Comparison of ENCODE assay signal across 25 cellular contexts in genomic region chr9:92403153-92403552, GRCh38. TPM values are rescaled to one million over a fixed set of nuclear protein-coding genes. Genes with fewer than 3 reads are reported as not detected.
DNase-seq lines count a peak whose midpoint lies in the region; ATAC-seq and TF ChIP-seq lines count a peak whose summit lies in the region.
"Had no signal": no experiment of that assay in that cellular context is flagged by ENCODE, and none has a peak within 500 bp of the region (broad histone marks: within the 10 kb centered on the region; RNA-seq: fewer than 3 reads in every experiment).

No MANE protein-coding gene starts in this region.

- no peaks in the 10 kb centered on the region for H3K27me3 ChIP-seq in esophagus muscularis mucosa
- H3K27me3 ChIP-seq in tibial nerve: no peaks in the 10 kb centered on the region
- H3K27me3 ChIP-seq in dorsolateral prefrontal cortex: no peaks in the 10 kb centered on the region
- H3K27me3 ChIP-seq: neutrophil, SJCRH30, stomach, upper lobe of left lung had no signal

- TF ChIP-seq EP300 in esophagus muscularis mucosa (IDR thresholded peaks at IDR 0.05): no peak
- TF ChIP-seq EP300 in tibial nerve (IDR thresholded peaks at IDR 0.05): no peak

- intact Hi-C loops in esophagus muscularis mucosa (cut with DNase I) (no loop called here), dorsolateral prefrontal cortex (cut with DNase I) (no loop called here)

- WGBS in esophagus muscularis mucosa: 29% methylated on average over 3 of the region's 3 CpGs
- WGBS in tibial nerve, 2 donors: 46 to 57% methylated on average over 3 of the region's 3 CpGs

- peaks cover 8% of the 10 kb centered on the region for H3K9me3 Mint-ChIP-seq in nephron
- H3K9me3 Mint-ChIP-seq: central memory CD8-positive, alpha-beta T cell had no signal

- no peak for ATAC-seq in HG03460 (IDR thresholded peaks at IDR 0.05; ENCODE audit: unreplicated experiment)
- ATAC-seq: HepG2 had no signal

- no peaks in the 10 kb centered on the region for H3K36me3 ChIP-seq in esophagus muscularis mucosa
- H3K36me3 ChIP-seq in tibial nerve: peaks cover 0 to 6% (median 0%) of the 10 kb centered on the region in 3 donors
- H3K36me3 ChIP-seq: neutrophil, prostate gland, stomach, upper lobe of left lung had no signal

- peak overlapping the region; percentile 84 to 95 (median 89) for H3K27ac Mint-ChIP-seq in nephron
- H3K27ac Mint-ChIP-seq: activated naive CD8-positive, alpha-beta T cell had no signal

- H3K4me1 ChIP-seq in esophagus muscularis mucosa (peaks cover 4 to 55% (median 44%) of the 10 kb centered on the region in 4 donors), tibial nerve (peaks cover 0 to 28% (median 11%) of the 10 kb centered on the region in 4 donors)
- H3K4me1 ChIP-seq: prostate gland, SJCRH30 had no signal

- TF ChIP-seq POLR2A in esophagus muscularis mucosa (IDR thresholded peaks at IDR 0.05; ENCODE audit: low read depth) (no peak), tibial nerve (IDR thresholded peaks at IDR 0.05) (no peak)

- peaks cover 19% of the 10 kb centered on the region for H3K36me3 Mint-ChIP-seq in nephron (ENCODE audit: low read depth)
- H3K36me3 Mint-ChIP-seq: activated naive CD8-positive, alpha-beta T cell had no signal

- peak overlapping the region; percentile 34 to 62 (median 34) for H3K27ac ChIP-seq in esophagus muscularis mucosa (replicated peaks in 1 of 4)
- H3K27ac ChIP-seq in tibial nerve: peak overlapping the region in 1 of 4 donors; percentile 65
- H3K27ac ChIP-seq in dorsolateral prefrontal cortex: peak overlapping the region in 1 of 59 donors; percentile 4
- H3K27ac ChIP-seq: neutrophil, SJCRH30, upper lobe of left lung had no signal

- DNase-seq in NCI-H69 (lab: John Stamatoyannopoulos, UW): peak; percentile 14
- DNase-seq in esophagus muscularis mucosa (ENCODE audit: extremely low spot score): no peak
- DNase-seq in tibial nerve (ENCODE audit: low spot score in 2 of 2): no peak
- no peak for DNase-seq in dorsolateral prefrontal cortex
- no peak for DNase-seq in cortex of kidney (lab: John Stamatoyannopoulos, UW)
- DNase-seq: activated CD4-positive, CD25-positive, alpha-beta regulatory T cell; C1 segment of cervical spinal cord; COR-L47; DMS53; head of caudate nucleus; NCI-H1092 treated with DMSO at 0.1 percent for 48 hours; NCI-H1930; SJCRH30; stimulated activated CD4-positive, alpha-beta T cell treated with anti-CD3 and anti-CD28 coated beads, Interleukin-2, amount 100 ng/mL, for 24 hours; stomach; upper lobe of left lung had no signal

- peak overlapping the region; percentile 73 to 89 (median 86) for H3K4me3 Mint-ChIP-seq in nephron
- H3K4me3 Mint-ChIP-seq: activated naive CD8-positive, alpha-beta T cell; central memory CD8-positive, alpha-beta T cell had no signal

- H3K4me1 Mint-ChIP-seq in nephron: peaks cover 27% of the 10 kb centered on the region

- TF ChIP-seq CTCF in esophagus muscularis mucosa (IDR thresholded peaks at IDR 0.05): no peak
- no peak for TF ChIP-seq CTCF in nephron (IDR thresholded peaks at IDR 0.05; ENCODE audit: unreplicated experiment in 3 of 3)
- TF ChIP-seq CTCF in tibial nerve (IDR thresholded peaks at IDR 0.05): no peak
- no peak for TF ChIP-seq CTCF in dorsolateral prefrontal cortex (IDR thresholded peaks at IDR 0.05 in 54 of 56, conservative IDR thresholded peaks at IDR 0.05 in 2 of 56; ENCODE audit: low read depth in 1 of 56, partially characterized antibody in 56 of 56)

- no peaks in the 10 kb centered on the region for H3K27me3 Mint-ChIP-seq in nephron (ENCODE audit: low read depth)
- H3K27me3 Mint-ChIP-seq: activated naive CD8-positive, alpha-beta T cell; central memory CD8-positive, alpha-beta T cell had no signal

- H3K4me3 ChIP-seq in esophagus muscularis mucosa (peak overlapping the region; percentile 27 to 48 (median 38)), tibial nerve (peak overlapping the region in 3 of 4 donors; percentile 4 to 31 (median 6)), dorsolateral prefrontal cortex (peak overlapping the region in 10 of 59 donors; percentile 3 to 31 (median 13))
- H3K4me3 ChIP-seq: SJCRH30, upper lobe of left lung had no signal

- H3K9me3 ChIP-seq in esophagus muscularis mucosa (no peaks in the 10 kb centered on the region), tibial nerve (no peaks in the 10 kb centered on the region)
- H3K9me3 ChIP-seq: neutrophil, prostate gland, SJCRH30, stomach, upper lobe of left lung had no signal

RNA-seq across cellular contexts. Expression of gene OGN, which starts 1.2 kb away (rescaled TPM):
- 10 to 100 TPM; 16.5 to 42.1 (median 20.0) TPM for total RNA-seq in esophagus muscularis mucosa
- total RNA-seq in tibial nerve: 10 to 100 TPM in 3 of 4 donors, 1 to 10 TPM in 1; 4.2 to 33.9 (median 18.4) TPM
- 10 to 100 TPM in 13 of 120 experiments, 1 to 10 TPM in 70, under 1 TPM in 31, not detected in 6; 0.21 to 33.5 (median 1.7) TPM for total RNA-seq in dorsolateral prefrontal cortex
- total RNA-seq: astrocyte, H1, HepG2, SJCRH30 had no signal

RNA-seq across cellular contexts. Expression of gene OMD, which starts 21.1 kb away (rescaled TPM):
- total RNA-seq in esophagus muscularis mucosa (10 to 100 TPM; 18.9 to 26.2 (median 21.4) TPM), tibial nerve (10 to 100 TPM; 19.2 to 64.9 (median 59.5) TPM), dorsolateral prefrontal cortex (10 to 100 TPM in 5 of 120 experiments, 1 to 10 TPM in 107, under 1 TPM in 7, not detected in 1; 0.38 to 23.0 (median 3.1) TPM)
- total RNA-seq: astrocyte, H1, HepG2 had no signal
